ENCODE assay signal across 8 cellular contexts in genomic region chr3:127822166-127822835, GRCh38. TPM values are rescaled to one million over a fixed set of nuclear protein-coding genes. Genes with fewer than 3 reads are reported as not detected.
DNase-seq lines count a peak whose midpoint lies in the region; ATAC-seq and TF ChIP-seq lines count a peak whose summit lies in the region.

Gene MGLL (minus strand): TSS chr3:127822515. CDS start chr3:127822318, 197 bp downstream.

- ATAC-seq in HG03442 (IDR thresholded peaks at IDR 0.05; ENCODE audit: unreplicated experiment) (peak; percentile 19), WTC11 (peak; percentile 38), HG02970 (IDR thresholded peaks at IDR 0.05; ENCODE audit: low FRiP score, unreplicated experiment) (no peak)

- TF ChIP-seq CTCF in WTC11 (IDR thresholded peaks at IDR 0.05) (no peak), fibroblast of villous mesenchyme (IDR thresholded peaks at IDR 0.05; ENCODE audit: insufficient read depth, low read depth, low read length) (no peak), nephron (IDR thresholded peaks at IDR 0.05; ENCODE audit: unreplicated experiment in 3 of 3) (no peak)

- H3K9me3 Mint-ChIP-seq in activated CD4-positive, alpha-beta T cell treated with anti-CD3 and anti-CD28 coated beads, Interleukin-2, amount 10 ng/mL, durations not matched to agents 7 days and 5 days: no peaks in the 10 kb centered on the region
- H3K9me3 Mint-ChIP-seq in WTC11: peaks cover 7% of the 10 kb centered on the region
- H3K9me3 Mint-ChIP-seq in nephron: peaks cover 5% of the 10 kb centered on the region

- CTCF ChIA-PET in activated CD4-positive, alpha-beta T cell treated with anti-CD3 and anti-CD28 coated beads, Interleukin-2, amount 10 ng/mL, durations not matched to agents 7 days and 5 days (lab: Charles Lee): interaction anchor here (1.0 to 1.3 kb wide), 2 partner anchors 11 to 125 kb away, joined by 3 to 4 read pairs; no protein-coding TSS in a partner anchor
- CTCF ChIA-PET in WTC11 (lab: Charles Lee): interaction anchor here (0.9 to 2.3 kb wide), 10 partner anchors 9 to 248 kb away, joined by 3 to 16 read pairs (median 6); no protein-coding TSS in a partner anchor

- H3K27ac Mint-ChIP-seq in activated CD4-positive, alpha-beta T cell treated with anti-CD3 and anti-CD28 coated beads, Interleukin-2, amount 10 ng/mL, durations not matched to agents 7 days and 5 days: no peak within 1 kb of the TSS
- H3K27ac Mint-ChIP-seq in WTC11: no peak within 1 kb of the TSS
- H3K27ac Mint-ChIP-seq in nephron: peak within 1 kb of the TSS; percentile 82 to 94 (median 91)

- POLR2A ChIA-PET in activated CD4-positive, alpha-beta T cell treated with anti-CD3 and anti-CD28 coated beads, Interleukin-2, amount 10 ng/mL, durations not matched to agents 7 days and 5 days (lab: Charles Lee): no interaction called here
- POLR2A ChIA-PET in WTC11 (lab: Charles Lee): interaction anchor here (1.5 kb wide), 1 partner anchor 150 kb away, joined by 5 read pairs; no protein-coding TSS in a partner anchor

- peak within 1 kb of the TSS; percentile 81 for H3K4me3 ChIP-seq in fibroblast of villous mesenchyme (ENCODE audit: low read depth, low read length)

- no peaks in the 10 kb centered on the region for H3K36me3 Mint-ChIP-seq in activated CD4-positive, alpha-beta T cell treated with anti-CD3 and anti-CD28 coated beads, Interleukin-2, amount 10 ng/mL, durations not matched to agents 7 days and 5 days (ENCODE audit: low read depth)
- H3K36me3 Mint-ChIP-seq in WTC11 (no peaks in the 10 kb centered on the region), nephron (ENCODE audit: low read depth) (no peaks in the 10 kb centered on the region)

- no peak for DNase-seq in activated CD4-positive, alpha-beta T cell treated with anti-CD3 and anti-CD28 coated beads, Interleukin-2, amount 10 ng/mL, durations not matched to agents 7 days and 5 days
- no peak for DNase-seq in activated CD4-positive, alpha-beta T cell treated with anti-CD3 and anti-CD28 coated beads, Interleukin-2, amount 50 U/mL, for 1 hour
- DNase-seq in WTC11 (ENCODE audit: low spot score) (peak; percentile 37), fibroblast of villous mesenchyme (ENCODE audit: low read depth) (peak; percentile 55), GDM1 (lab: John Stamatoyannopoulos, UW) (no peak)

- H3K27me3 Mint-ChIP-seq in activated CD4-positive, alpha-beta T cell treated with anti-CD3 and anti-CD28 coated beads, Interleukin-2, amount 10 ng/mL, durations not matched to agents 7 days and 5 days: peaks cover 57% of the 10 kb centered on the region
- peaks cover 39% of the 10 kb centered on the region for H3K27me3 Mint-ChIP-seq in WTC11 (ENCODE audit: low read depth)
- peaks cover 31% of the 10 kb centered on the region for H3K27me3 Mint-ChIP-seq in nephron (ENCODE audit: low read depth)

- peak within 1 kb of the TSS; percentile 76 for H3K4me3 Mint-ChIP-seq in activated CD4-positive, alpha-beta T cell treated with anti-CD3 and anti-CD28 coated beads, Interleukin-2, amount 10 ng/mL, durations not matched to agents 7 days and 5 days
- H3K4me3 Mint-ChIP-seq in WTC11 (peak within 1 kb of the TSS; percentile 82), nephron (peak within 1 kb of the TSS; percentile 93 to 96 (median 95))

- peaks cover 18% of the 10 kb centered on the region for H3K4me1 Mint-ChIP-seq in activated CD4-positive, alpha-beta T cell treated with anti-CD3 and anti-CD28 coated beads, Interleukin-2, amount 10 ng/mL, durations not matched to agents 7 days and 5 days
- peaks cover 29% of the 10 kb centered on the region for H3K4me1 Mint-ChIP-seq in WTC11
- H3K4me1 Mint-ChIP-seq in nephron: peaks cover 30% of the 10 kb centered on the region

TF ChIP-seq in WTC11, 78 proteins besides CTCF, POLR2A, EP300 and RAD21:
- TF ChIP-seq ZNF423 (CRISPR knock-in tag; IDR thresholded peaks at IDR 0.05) (0 out of 2 replicates have a peak, but pooled peaks have one; percentile 43), ZNF671 (CRISPR knock-in tag; IDR thresholded peaks at IDR 0.05) (no peak)

RNA-seq across cellular contexts. Expression of gene MGLL, which starts in this region (rescaled TPM):
- total RNA-seq in activated CD4-positive, alpha-beta T cell treated with anti-CD3 and anti-CD28 coated beads, Interleukin-2, amount 10 ng/mL, durations not matched to agents 7 days and 5 days: under 1 TPM; 0.10 to 0.25 TPM
- total RNA-seq in WTC11 (2021) (0.73 to 0.96 TPM (median 0.94 TPM) in 3 replicates), fibroblast of villous mesenchyme (82.1 and 141 TPM in 2 replicates)

Comparison
In these comparisons a context has a peak if more than half of its experiments do, and no peak if none do; other contexts are left out.
1. RNA of gene MGLL (total RNA-seq): 82.1 to 141 TPM in fibroblast of villous mesenchyme; 0.73 to 0.96 TPM in WTC11 and 0.10 to 0.25 TPM in activated CD4-positive, alpha-beta T cell treated with anti-CD3 and anti-CD28 coated beads, Interleukin-2, amount 10 ng/mL, durations not matched to agents 7 days and 5 days; every median in the first group is over 10 times any median in the second.
2. Peak in DNase-seq and ATAC-seq in WTC11; RNA of the gene not detected or under 1 TPM.
3. H3K27ac Mint-ChIP-seq: peak in nephron (3 of 3); none in activated CD4-positive, alpha-beta T cell treated with anti-CD3 and anti-CD28 coated beads, Interleukin-2, amount 10 ng/mL, durations not matched to agents 7 days and 5 days (single experiment) and WTC11 (single experiment).
4. Peak in every context shown above with its lines, with median percentiles within 50 percentile points of each other: H3K4me3 Mint-ChIP-seq.